ENCODE assay signal across 8 cellular contexts in genomic region chr12:121889267-121889624, GRCh38. TPM values are rescaled to one million over a fixed set of nuclear protein-coding genes. Genes with fewer than 3 reads are reported as not detected.
DNase-seq lines count a peak whose midpoint lies in the region; ATAC-seq and TF ChIP-seq lines count a peak whose summit lies in the region.

No MANE protein-coding gene starts in this region.

- H3K4me3 Mint-ChIP-seq in activated naive CD4-positive, alpha-beta T cell treated with anti-CD3 and anti-CD28 coated beads, Interleukin-2, amount 10 ng/mL, durations not matched to agents 7 days and 5 days = peak overlapping the region; percentile 93

- H3K79me2 ChIP-seq in mesendoderm (ENCODE audit: control insufficient read depth, insufficient read depth, low read length) = peaks cover 9% of the 10 kb centered on the region

- H2BK120ac ChIP-seq in mesendoderm (ENCODE audit: low read depth, low read length) = no peak overlapping the region

- no peak overlapping the region for H3K4ac ChIP-seq in mesendoderm (ENCODE audit: low read depth, low read length)

- H3K18ac ChIP-seq in mesendoderm (ENCODE audit: low read length) = no peak overlapping the region

- H3K79me1 ChIP-seq in mesendoderm (ENCODE audit: low read length) = peaks cover 7% of the 10 kb centered on the region

- peaks cover 6% of the 10 kb centered on the region for H3K27me3 Mint-ChIP-seq in activated naive CD4-positive, alpha-beta T cell treated with anti-CD3 and anti-CD28 coated beads, Interleukin-2, amount 10 ng/mL, durations not matched to agents 7 days and 5 days

- H4K5ac ChIP-seq in mesendoderm (ENCODE audit: low read length) = no peak overlapping the region

- peak overlapping the region; percentile 97 for H3K56ac ChIP-seq in mesendoderm (ENCODE audit: low read length)

- in situ Hi-C loops in brain microvascular endothelial cell (cut with HindIII; ENCODE audit: low pct_ligation_motif_present, low sequenced_read_pairs) = no loop called here

- H2BK15ac ChIP-seq in mesendoderm (replicated peaks; ENCODE audit: low read depth) = no peak overlapping the region

- no peaks in the 10 kb centered on the region for H3K9me3 ChIP-seq in upper lobe of right lung

- H3K27me3 ChIP-seq in brain microvascular endothelial cell (replicated peaks) (no peaks in the 10 kb centered on the region), mesendoderm (ENCODE audit: insufficient read depth, low read length, poor library complexity) (no peaks in the 10 kb centered on the region), upper lobe of right lung (no peaks in the 10 kb centered on the region)

- peak overlapping the region; percentile 43 for H3K4me2 ChIP-seq in mesendoderm (ENCODE audit: low read length)

- no CpG with 5 or more reads among the region's 7 CpGs for WGBS in mesendoderm (ENCODE audit: extremely low coverage, insufficient coverage, low lambda C conversion rate)

- peak overlapping the region; percentile 92 for H3K27ac ChIP-seq in brain microvascular endothelial cell
- peak overlapping the region; percentile 94 for H3K27ac ChIP-seq in mesendoderm (ENCODE audit: low read depth, low read length)
- H3K27ac ChIP-seq in upper lobe of right lung = peak overlapping the region; percentile 97

- no peak overlapping the region for H2BK5ac ChIP-seq in mesendoderm (ENCODE audit: low read length)

- peak overlapping the region; percentile 96 for H3K4me3 ChIP-seq in brain microvascular endothelial cell (ENCODE audit: low read depth, low read length)
- H3K4me3 ChIP-seq in mesendoderm (ENCODE audit: low read length) = peak overlapping the region; percentile 76
- H3K4me3 ChIP-seq in upper lobe of right lung = peak overlapping the region; percentile 80

- H4K8ac ChIP-seq in mesendoderm (ENCODE audit: low read depth, low read length) = no peak overlapping the region

- H3K27ac Mint-ChIP-seq in activated naive CD4-positive, alpha-beta T cell treated with anti-CD3 and anti-CD28 coated beads, Interleukin-2, amount 10 ng/mL, durations not matched to agents 7 days and 5 days = peak overlapping the region; percentile 99

- no peaks in the 10 kb centered on the region for H3K9me3 Mint-ChIP-seq in activated naive CD4-positive, alpha-beta T cell treated with anti-CD3 and anti-CD28 coated beads, Interleukin-2, amount 10 ng/mL, durations not matched to agents 7 days and 5 days

- intact Hi-C loops in upper lobe of right lung (cut with DNase I) = no loop called here

- H3K4me1 Mint-ChIP-seq in activated naive CD4-positive, alpha-beta T cell treated with anti-CD3 and anti-CD28 coated beads, Interleukin-2, amount 10 ng/mL, durations not matched to agents 7 days and 5 days = peaks cover 50% of the 10 kb centered on the region

- no peak for TF ChIP-seq CTCF in brain microvascular endothelial cell (IDR thresholded peaks at IDR 0.05; ENCODE audit: low read depth, low read length, missing control alignments)
- TF ChIP-seq CTCF in upper lobe of right lung (IDR thresholded peaks at IDR 0.05) = no peak

- peak; percentile 28 for DNase-seq in activated naive CD4-positive, alpha-beta T cell treated with anti-CD3 and anti-CD28 coated beads, Interleukin-2, amount 10 ng/mL, durations not matched to agents 7 days and 5 days
- no peak for DNase-seq in activated naive CD4-positive, alpha-beta T cell treated with Interleukin-2 at 50 U/mL for 16 hours
- no peak for DNase-seq in brain microvascular endothelial cell
- no peak for DNase-seq in mesendoderm
- DNase-seq in upper lobe of right lung = no peak
- DNase-seq in activated CD8-positive, alpha-beta memory T cell treated with anti-CD3 and anti-CD28 coated beads for 24 hours = no peak
- DNase-seq in T1000 (lab: John Stamatoyannopoulos, UW) = no peak
- no peak for DNase-seq in Ammon's horn (ENCODE audit: low spot score)

- peak overlapping the region; percentile 93 for H3K9ac ChIP-seq in mesendoderm (ENCODE audit: low read length)

- CTCF ChIA-PET in activated naive CD4-positive, alpha-beta T cell treated with anti-CD3 and anti-CD28 coated beads, Interleukin-2, amount 10 ng/mL, durations not matched to agents 7 days and 5 days (lab: Charles Lee) = interaction anchor here (0.6 to 4.3 kb wide), 4 partner anchors 62 to 301 kb away, joined by 3 to 76 read pairs (median 5); partner anchors contain the start of gene RHOF

- H3K36me3 Mint-ChIP-seq in activated naive CD4-positive, alpha-beta T cell treated with anti-CD3 and anti-CD28 coated beads, Interleukin-2, amount 10 ng/mL, durations not matched to agents 7 days and 5 days = peaks cover 16% of the 10 kb centered on the region

- H3K4me1 ChIP-seq in mesendoderm (ENCODE audit: control insufficient read depth, low read depth, low read length) (peaks cover 4% of the 10 kb centered on the region), upper lobe of right lung (peaks cover 18% of the 10 kb centered on the region)

- H2AK5ac ChIP-seq in mesendoderm (ENCODE audit: low read length) = no peak overlapping the region

- ATAC-seq in upper lobe of right lung = no peak

- H3K23ac ChIP-seq in mesendoderm (ENCODE audit: low read length) = no peak overlapping the region

- H3K36me3 ChIP-seq in brain microvascular endothelial cell (replicated peaks) = peaks cover 6% of the 10 kb centered on the region
- no peaks in the 10 kb centered on the region for H3K36me3 ChIP-seq in mesendoderm (ENCODE audit: control insufficient read depth, insufficient read depth, low read length)
- H3K36me3 ChIP-seq in upper lobe of right lung = peaks cover under 1% of the 10 kb centered on the region

RNA-seq across cellular contexts. Expression of gene PSMD9, which starts 0.7 kb away (rescaled TPM):
- 34.3 TPM for polyA plus RNA-seq in mesendoderm (2013, experiment 1 of 2)
- polyA plus RNA-seq in mesendoderm (2013, experiment 2 of 2) = 32.3 TPM
- total RNA-seq in upper lobe of right lung = 43.4 TPM

RNA-seq across cellular contexts. Expression of gene CFAP251, which starts 29.1 kb away (rescaled TPM):
- 2.6 TPM for polyA plus RNA-seq in mesendoderm (2013, experiment 1 of 2)
- polyA plus RNA-seq in mesendoderm (2013, experiment 2 of 2) = 3.0 TPM
- 2.5 TPM for total RNA-seq in upper lobe of right lung

RNA-seq across cellular contexts. Expression of gene HPD, which starts 30.6 kb away (rescaled TPM):
- 0.46 TPM for polyA plus RNA-seq in mesendoderm (2013, experiment 1 of 2)
- 0.42 TPM for polyA plus RNA-seq in mesendoderm (2013, experiment 2 of 2)
- total RNA-seq in upper lobe of right lung = 1.8 TPM
